1 cellular context compared by ENCODE assay signal in genomic region chr19:10095948-10096614, GRCh38.
A peak's percentile ranks its signal among the peaks of the same experiment; 100 is the strongest.
TF ChIP-seq lines count a peak whose summit lies in the region.

No MANE protein-coding gene starts in this region.

TF ChIP-seq in WTC11, 78 proteins besides CTCF, POLR2A, EP300 and RAD21 (continued from another document and continues in another):
- no peak for TF ChIP-seq GABPB1 (CRISPR knock-in tag; IDR thresholded peaks at IDR 0.05)
- no peak for TF ChIP-seq RORB (CRISPR knock-in tag; IDR thresholded peaks at IDR 0.05)
- TF ChIP-seq PRDM15 (CRISPR knock-in tag; IDR thresholded peaks at IDR 0.05): peak; percentile 35
- TF ChIP-seq TP53 (CRISPR knock-in tag; IDR thresholded peaks at IDR 0.05): peak; percentile 97
- TF ChIP-seq ZBTB21 (CRISPR knock-in tag; IDR thresholded peaks at IDR 0.05; ENCODE audit: borderline replicate concordance): peak; percentile 72
- TF ChIP-seq ZNF219 (CRISPR knock-in tag; IDR thresholded peaks at IDR 0.05; ENCODE audit: borderline replicate concordance): peak; percentile 80; the same call in 1 of the 2 replicates
- no peak for TF ChIP-seq ZNF396 (CRISPR knock-in tag; IDR thresholded peaks at IDR 0.05; ENCODE audit: borderline replicate concordance)
- peak; percentile 83 for TF ChIP-seq ESRRA (CRISPR knock-in tag; IDR thresholded peaks at IDR 0.05; ENCODE audit: borderline replicate concordance)
- TF ChIP-seq NR3C1 (CRISPR knock-in tag; conservative IDR thresholded peaks at IDR 0.05; ENCODE audit: low read depth): peak; percentile 93
- TF ChIP-seq ZNF423 (CRISPR knock-in tag; IDR thresholded peaks at IDR 0.05): peak; percentile 32; the same call in 1 of the 2 replicates
- peak; percentile 87 for TF ChIP-seq SP1 (CRISPR knock-in tag; conservative IDR thresholded peaks at IDR 0.05)
- no peak for TF ChIP-seq KAT7 (CRISPR knock-in tag; IDR thresholded peaks at IDR 0.05; ENCODE audit: borderline replicate concordance)
- TF ChIP-seq NFE2L1 (CRISPR knock-in tag; IDR thresholded peaks at IDR 0.05): 0 out of 2 replicates have a peak, but pooled peaks have one; percentile 26
- no peak for TF ChIP-seq PREB (CRISPR knock-in tag; IDR thresholded peaks at IDR 0.05; ENCODE audit: borderline replicate concordance)
- TF ChIP-seq JUN (CRISPR knock-in tag; IDR thresholded peaks at IDR 0.05): 0 out of 2 replicates have a peak, but pooled peaks have one; percentile 79
- peak; percentile 24 for TF ChIP-seq ARID4B (CRISPR knock-in tag; IDR thresholded peaks at IDR 0.05; ENCODE audit: borderline replicate concordance)
- no peak for TF ChIP-seq ERG (CRISPR knock-in tag; IDR thresholded peaks at IDR 0.05)
- no peak for TF ChIP-seq AFF4 (CRISPR knock-in tag; IDR thresholded peaks at IDR 0.05; ENCODE audit: borderline replicate concordance)
- TF ChIP-seq ATF1 (CRISPR knock-in tag; IDR thresholded peaks at IDR 0.05): peak; percentile 56; the same call in 1 of the 2 replicates
- TF ChIP-seq ZNF416 (CRISPR knock-in tag; IDR thresholded peaks at IDR 0.05): no peak
- peak; percentile 47 for TF ChIP-seq USF2 (CRISPR knock-in tag; IDR thresholded peaks at IDR 0.05)
- TF ChIP-seq ZNF263 (CRISPR knock-in tag; IDR thresholded peaks at IDR 0.05; ENCODE audit: low read depth): 0 out of 2 replicates have a peak, but pooled peaks have one; percentile 21
- 0 out of 2 replicates have a peak, but pooled peaks have one; percentile 46 for TF ChIP-seq MYBL2 (CRISPR knock-in tag; IDR thresholded peaks at IDR 0.05)
- peak; percentile 90 for TF ChIP-seq ETV6 (CRISPR knock-in tag; IDR thresholded peaks at IDR 0.05)
- 0 out of 2 replicates have a peak, but pooled peaks have one; percentile 68 for TF ChIP-seq SMAD3 (CRISPR knock-in tag; IDR thresholded peaks at IDR 0.05; ENCODE audit: borderline replicate concordance)
- peak; percentile 98 for TF ChIP-seq FOXP4 (CRISPR knock-in tag; IDR thresholded peaks at IDR 0.05)
- TF ChIP-seq HMGXB4 (CRISPR knock-in tag; IDR thresholded peaks at IDR 0.05): peak; percentile 56; the same call in 1 of the 2 replicates
- TF ChIP-seq ZNF232 (CRISPR knock-in tag; IDR thresholded peaks at IDR 0.05): peak; percentile 61; the same call in 1 of the 2 replicates
- 0 out of 2 replicates have a peak, but pooled peaks have one; percentile 85 for TF ChIP-seq CREM (CRISPR knock-in tag; IDR thresholded peaks at IDR 0.05)
- peak; percentile 41; the same call in 1 of the 2 replicates for TF ChIP-seq NFYB (CRISPR knock-in tag; conservative IDR thresholded peaks at IDR 0.05; ENCODE audit: low read depth)
- no peak for TF ChIP-seq ATF2 (CRISPR knock-in tag; IDR thresholded peaks at IDR 0.05; ENCODE audit: borderline replicate concordance, low read depth)
- TF ChIP-seq NFATC4 (CRISPR knock-in tag; IDR thresholded peaks at IDR 0.05): no peak
- peak; percentile 95 for TF ChIP-seq FOXP1 (CRISPR knock-in tag; IDR thresholded peaks at IDR 0.05; ENCODE audit: borderline replicate concordance)
- TF ChIP-seq FOXK1 (CRISPR knock-in tag; IDR thresholded peaks at IDR 0.05): peak; percentile 81; the same call in 1 of the 2 replicates
- no peak for TF ChIP-seq ZNF317 (CRISPR knock-in tag; IDR thresholded peaks at IDR 0.05; ENCODE audit: borderline replicate concordance, low read depth)
- TF ChIP-seq SOX15 (CRISPR knock-in tag; IDR thresholded peaks at IDR 0.05): no peak
- no peak for TF ChIP-seq NR2C2 (CRISPR knock-in tag; IDR thresholded peaks at IDR 0.05)
